In the genomic region with DNA sequence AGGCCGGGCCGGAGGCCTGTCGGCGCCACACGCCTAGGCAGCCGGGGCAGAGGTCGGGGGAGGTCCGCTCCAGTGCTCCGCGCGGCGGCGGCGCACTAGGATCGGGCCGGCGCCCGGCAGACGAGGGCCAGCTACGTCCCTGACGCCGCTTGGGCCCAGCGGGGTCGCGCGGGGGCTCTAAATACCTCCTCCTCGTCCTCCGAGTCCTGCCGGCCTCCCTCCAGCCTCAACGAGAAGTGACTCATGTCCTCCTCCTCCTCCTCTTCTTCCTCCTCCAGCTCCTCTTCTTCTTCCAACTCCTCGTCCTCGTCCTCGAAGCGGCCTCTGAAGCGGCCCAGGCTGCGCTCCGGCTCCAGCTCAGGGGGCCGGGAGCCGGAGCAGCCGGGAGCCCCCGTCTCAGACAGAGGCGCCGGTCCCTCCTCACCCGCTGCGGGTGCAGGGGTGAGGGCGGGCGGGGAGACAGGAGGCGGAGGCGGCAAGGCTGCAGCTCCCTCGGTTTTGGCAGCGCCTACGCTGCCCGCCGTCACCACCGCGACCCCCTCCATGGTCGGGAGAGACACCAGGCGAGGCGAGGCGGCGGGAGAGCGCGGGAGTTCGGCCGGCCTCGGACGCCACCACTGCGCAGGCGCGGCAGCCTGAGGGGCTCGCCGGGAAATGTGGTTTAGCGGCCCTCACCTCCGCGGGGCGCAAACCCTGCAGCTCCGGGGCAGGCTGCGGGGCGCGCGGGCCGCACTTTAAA, we compare ENCODE assay signal across 2 cellular contexts.
TF ChIP-seq lines count a peak whose summit lies in the region.

A gene with protein sequence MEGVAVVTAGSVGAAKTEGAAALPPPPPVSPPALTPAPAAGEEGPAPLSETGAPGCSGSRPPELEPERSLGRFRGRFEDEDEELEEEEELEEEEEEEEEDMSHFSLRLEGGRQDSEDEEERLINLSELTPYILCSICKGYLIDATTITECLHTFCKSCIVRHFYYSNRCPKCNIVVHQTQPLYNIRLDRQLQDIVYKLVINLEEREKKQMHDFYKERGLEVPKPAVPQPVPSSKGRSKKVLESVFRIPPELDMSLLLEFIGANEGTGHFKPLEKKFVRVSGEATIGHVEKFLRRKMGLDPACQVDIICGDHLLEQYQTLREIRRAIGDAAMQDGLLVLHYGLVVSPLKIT (minus strand): TSS at position 619 of the 739 bp plus-strand sequence. CDS start 74 bp downstream, at position 545.

TF ChIP-seq in GM23338, 12 proteins besides CTCF, POLR2A, EP300 and RAD21 (continues in another document):
- TF ChIP-seq, protein P1, sequence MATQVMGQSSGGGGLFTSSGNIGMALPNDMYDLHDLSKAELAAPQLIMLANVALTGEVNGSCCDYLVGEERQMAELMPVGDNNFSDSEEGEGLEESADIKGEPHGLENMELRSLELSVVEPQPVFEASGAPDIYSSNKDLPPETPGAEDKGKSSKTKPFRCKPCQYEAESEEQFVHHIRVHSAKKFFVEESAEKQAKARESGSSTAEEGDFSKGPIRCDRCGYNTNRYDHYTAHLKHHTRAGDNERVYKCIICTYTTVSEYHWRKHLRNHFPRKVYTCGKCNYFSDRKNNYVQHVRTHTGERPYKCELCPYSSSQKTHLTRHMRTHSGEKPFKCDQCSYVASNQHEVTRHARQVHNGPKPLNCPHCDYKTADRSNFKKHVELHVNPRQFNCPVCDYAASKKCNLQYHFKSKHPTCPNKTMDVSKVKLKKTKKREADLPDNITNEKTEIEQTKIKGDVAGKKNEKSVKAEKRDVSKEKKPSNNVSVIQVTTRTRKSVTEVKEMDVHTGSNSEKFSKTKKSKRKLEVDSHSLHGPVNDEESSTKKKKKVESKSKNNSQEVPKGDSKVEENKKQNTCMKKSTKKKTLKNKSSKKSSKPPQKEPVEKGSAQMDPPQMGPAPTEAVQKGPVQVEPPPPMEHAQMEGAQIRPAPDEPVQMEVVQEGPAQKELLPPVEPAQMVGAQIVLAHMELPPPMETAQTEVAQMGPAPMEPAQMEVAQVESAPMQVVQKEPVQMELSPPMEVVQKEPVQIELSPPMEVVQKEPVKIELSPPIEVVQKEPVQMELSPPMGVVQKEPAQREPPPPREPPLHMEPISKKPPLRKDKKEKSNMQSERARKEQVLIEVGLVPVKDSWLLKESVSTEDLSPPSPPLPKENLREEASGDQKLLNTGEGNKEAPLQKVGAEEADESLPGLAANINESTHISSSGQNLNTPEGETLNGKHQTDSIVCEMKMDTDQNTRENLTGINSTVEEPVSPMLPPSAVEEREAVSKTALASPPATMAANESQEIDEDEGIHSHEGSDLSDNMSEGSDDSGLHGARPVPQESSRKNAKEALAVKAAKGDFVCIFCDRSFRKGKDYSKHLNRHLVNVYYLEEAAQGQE (IDR thresholded peaks at IDR 0.05; ENCODE audit: unreplicated experiment): no peak
- no peak for TF ChIP-seq EZH2 (IDR thresholded peaks at IDR 0.05; ENCODE audit: low read depth, unreplicated experiment)
- TF ChIP-seq CREB1 (CRISPR knock-in tag; IDR thresholded peaks at IDR 0.05; ENCODE audit: low read depth): peak; percentile 56; the same call in 1 of the 2 replicates
- TF ChIP-seq STAT1 (IDR thresholded peaks at IDR 0.05; ENCODE audit: unreplicated experiment): no peak
- peak; percentile 91 for TF ChIP-seq POLR2AphosphoS5 (IDR thresholded peaks at IDR 0.05; ENCODE audit: low read depth)
- TF ChIP-seq, protein P2, sequence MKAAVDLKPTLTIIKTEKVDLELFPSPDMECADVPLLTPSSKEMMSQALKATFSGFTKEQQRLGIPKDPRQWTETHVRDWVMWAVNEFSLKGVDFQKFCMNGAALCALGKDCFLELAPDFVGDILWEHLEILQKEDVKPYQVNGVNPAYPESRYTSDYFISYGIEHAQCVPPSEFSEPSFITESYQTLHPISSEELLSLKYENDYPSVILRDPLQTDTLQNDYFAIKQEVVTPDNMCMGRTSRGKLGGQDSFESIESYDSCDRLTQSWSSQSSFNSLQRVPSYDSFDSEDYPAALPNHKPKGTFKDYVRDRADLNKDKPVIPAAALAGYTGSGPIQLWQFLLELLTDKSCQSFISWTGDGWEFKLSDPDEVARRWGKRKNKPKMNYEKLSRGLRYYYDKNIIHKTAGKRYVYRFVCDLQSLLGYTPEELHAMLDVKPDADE (IDR thresholded peaks at IDR 0.05): peak; percentile 86
- TF ChIP-seq JUNB (IDR thresholded peaks at IDR 0.05; ENCODE audit: unreplicated experiment): no peak
- no peak for TF ChIP-seq ZNF114 (CRISPR knock-in tag; IDR thresholded peaks at IDR 0.05)
- TF ChIP-seq EZH2phosphoT487 (IDR thresholded peaks at IDR 0.05; ENCODE audit: unreplicated experiment): no peak
- no peak for TF ChIP-seq NANOG (IDR thresholded peaks at IDR 0.05; ENCODE audit: borderline replicate concordance)

TF ChIP-seq in SK-N-SH, 30 proteins besides CTCF, POLR2A, EP300 and RAD21:
- TF ChIP-seq, protein P3, sequence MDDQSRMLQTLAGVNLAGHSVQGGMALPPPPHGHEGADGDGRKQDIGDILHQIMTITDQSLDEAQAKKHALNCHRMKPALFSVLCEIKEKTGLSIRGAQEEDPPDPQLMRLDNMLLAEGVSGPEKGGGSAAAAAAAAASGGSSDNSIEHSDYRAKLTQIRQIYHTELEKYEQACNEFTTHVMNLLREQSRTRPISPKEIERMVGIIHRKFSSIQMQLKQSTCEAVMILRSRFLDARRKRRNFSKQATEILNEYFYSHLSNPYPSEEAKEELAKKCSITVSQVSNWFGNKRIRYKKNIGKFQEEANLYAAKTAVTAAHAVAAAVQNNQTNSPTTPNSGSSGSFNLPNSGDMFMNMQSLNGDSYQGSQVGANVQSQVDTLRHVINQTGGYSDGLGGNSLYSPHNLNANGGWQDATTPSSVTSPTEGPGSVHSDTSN (IDR thresholded peaks at IDR 0.05): no peak
- peak; percentile 55 for TF ChIP-seq POLR2AphosphoS5 (IDR thresholded peaks at IDR 0.05; ENCODE audit: low read depth, low read length)
- peak; percentile 43; the same call in 1 of the 2 replicates for TF ChIP-seq YY1 (IDR thresholded peaks at IDR 0.05; ENCODE audit: low read depth)
- TF ChIP-seq, protein P4, sequence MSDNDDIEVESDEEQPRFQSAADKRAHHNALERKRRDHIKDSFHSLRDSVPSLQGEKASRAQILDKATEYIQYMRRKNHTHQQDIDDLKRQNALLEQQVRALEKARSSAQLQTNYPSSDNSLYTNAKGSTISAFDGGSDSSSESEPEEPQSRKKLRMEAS (IDR thresholded peaks at IDR 0.05; ENCODE audit: low read depth): peak; percentile 56
- TF ChIP-seq, protein P5, sequence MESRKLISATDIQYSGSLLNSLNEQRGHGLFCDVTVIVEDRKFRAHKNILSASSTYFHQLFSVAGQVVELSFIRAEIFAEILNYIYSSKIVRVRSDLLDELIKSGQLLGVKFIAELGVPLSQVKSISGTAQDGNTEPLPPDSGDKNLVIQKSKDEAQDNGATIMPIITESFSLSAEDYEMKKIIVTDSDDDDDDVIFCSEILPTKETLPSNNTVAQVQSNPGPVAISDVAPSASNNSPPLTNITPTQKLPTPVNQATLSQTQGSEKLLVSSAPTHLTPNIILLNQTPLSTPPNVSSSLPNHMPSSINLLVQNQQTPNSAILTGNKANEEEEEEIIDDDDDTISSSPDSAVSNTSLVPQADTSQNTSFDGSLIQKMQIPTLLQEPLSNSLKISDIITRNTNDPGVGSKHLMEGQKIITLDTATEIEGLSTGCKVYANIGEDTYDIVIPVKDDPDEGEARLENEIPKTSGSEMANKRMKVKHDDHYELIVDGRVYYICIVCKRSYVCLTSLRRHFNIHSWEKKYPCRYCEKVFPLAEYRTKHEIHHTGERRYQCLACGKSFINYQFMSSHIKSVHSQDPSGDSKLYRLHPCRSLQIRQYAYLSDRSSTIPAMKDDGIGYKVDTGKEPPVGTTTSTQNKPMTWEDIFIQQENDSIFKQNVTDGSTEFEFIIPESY (IDR thresholded peaks at IDR 0.05; ENCODE audit: borderline replicate concordance, low read depth): peak; percentile 71; the same call in 1 of the 2 replicates
- TF ChIP-seq, protein P6, sequence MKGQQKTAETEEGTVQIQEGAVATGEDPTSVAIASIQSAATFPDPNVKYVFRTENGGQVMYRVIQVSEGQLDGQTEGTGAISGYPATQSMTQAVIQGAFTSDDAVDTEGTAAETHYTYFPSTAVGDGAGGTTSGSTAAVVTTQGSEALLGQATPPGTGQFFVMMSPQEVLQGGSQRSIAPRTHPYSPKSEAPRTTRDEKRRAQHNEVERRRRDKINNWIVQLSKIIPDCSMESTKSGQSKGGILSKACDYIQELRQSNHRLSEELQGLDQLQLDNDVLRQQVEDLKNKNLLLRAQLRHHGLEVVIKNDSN (IDR thresholded peaks at IDR 0.05; ENCODE audit: borderline replicate concordance, low read depth): no peak
- peak; percentile 79 for TF ChIP-seq CHD2 (IDR thresholded peaks at IDR 0.05; ENCODE audit: low read length, partially characterized antibody)
- peak; percentile 70; the same call in 1 of the 2 replicates for TF ChIP-seq SIN3A (IDR thresholded peaks at IDR 0.05; ENCODE audit: borderline replicate concordance, low read depth, low read length)
- TF ChIP-seq NRF1 (IDR thresholded peaks at IDR 0.05; ENCODE audit: low read depth, low read length): peak; percentile 85
